ENCODE assay signal across 29 cellular contexts in genomic region chr1:107443860-107444259, GRCh38.
"Had no signal": no experiment of that assay in that cellular context is flagged by ENCODE, and none has a peak within 500 bp of the region (broad histone marks: within the 10 kb centered on the region; RNA-seq: fewer than 3 reads in every experiment).

No MANE protein-coding gene starts in this region.

- H3K27me3 Mint-ChIP-seq: activated naive CD4-positive, alpha-beta T cell treated with anti-CD3 and anti-CD28 coated beads, Interleukin-2, amount 10 ng/mL, durations not matched to agents 7 days and 5 days; activated T-cell treated with anti-CD3 and anti-CD28 coated beads, Interleukin-2, amount 50 U/mL, for 24 hours; brain; dendritic cell treated with granulocyte-macrophage colony-stimulating factor and Interleukin-4, amounts not matched to agents 40 ng/mL and 50 ng/mL, for 4 days had no signal

- H3K4me3 Mint-ChIP-seq: activated CD4-positive, alpha-beta memory T cell treated with anti-CD3 and anti-CD28 coated beads, Interleukin-2, amount 10 ng/mL, durations not matched to agents 7 days and 5 days; activated CD4-positive, alpha-beta T cell treated with anti-CD3 and anti-CD28 coated beads, Interleukin-2, amount 10 ng/mL, durations not matched to agents 7 days and 5 days; activated naive CD4-positive, alpha-beta T cell treated with anti-CD3 and anti-CD28 coated beads, Interleukin-2, amount 10 ng/mL, durations not matched to agents 7 days and 5 days; activated T-cell treated with anti-CD3 and anti-CD28 coated beads, Interleukin-2, amount 50 U/mL, for 24 hours; activated T-cell treated with anti-CD3 and anti-CD28 coated beads, Interleukin-2, amount 50 U/mL, for 72 hours; brain; dendritic cell treated with granulocyte-macrophage colony-stimulating factor and Interleukin-4, amounts not matched to agents 40 ng/mL and 50 ng/mL, for 4 days; endodermal cell; T-helper 17 cell; T-helper 2 cell treated with Interferon-gamma antibody and Interleukin-4, amounts not matched to agents 5 μg/mL and 100 μg/mL, for 36 hours had no signal

- H3K4me1 Mint-ChIP-seq: activated CD4-positive, alpha-beta memory T cell treated with anti-CD3 and anti-CD28 coated beads, Interleukin-2, amount 10 ng/mL, durations not matched to agents 7 days and 5 days; T-helper 17 cell had no signal

- DNase-seq: activated CD4-positive, alpha-beta memory T cell treated with anti-CD3 and anti-CD28 coated beads, Interleukin-2, amount 10 ng/mL, durations not matched to agents 7 days and 5 days; activated CD4-positive, alpha-beta T cell treated with anti-CD3 and anti-CD28 coated beads for 1 hour; activated CD4-positive, alpha-beta T cell treated with anti-CD3 and anti-CD28 coated beads for 4 hours; activated CD4-positive, alpha-beta T cell treated with anti-CD3 and anti-CD28 coated beads, Interleukin-2, amount 10 ng/mL, durations not matched to agents 7 days and 5 days; activated CD4-positive, alpha-beta T cell treated with anti-CD3 and anti-CD28 coated beads, Interleukin-2, amount 50 U/mL, for 4 hours; activated CD8-positive, alpha-beta memory T cell treated with anti-CD3 and anti-CD28 coated beads, Interleukin-2, amount 50 U/mL, for 48 hours; activated gamma-delta T cell; activated naive CD4-positive, alpha-beta T cell; activated naive CD4-positive, alpha-beta T cell treated with anti-CD3 and anti-CD28 coated beads, Interleukin-2, amount 10 ng/mL, durations not matched to agents 7 days and 5 days; activated naive CD8-positive, alpha-beta T cell treated with anti-CD3 and anti-CD28 coated beads, Interleukin-2, amount 10 ng/mL, durations not matched to agents 7 days and 5 days; activated T-cell treated with anti-CD3 and anti-CD28 coated beads for 4 hours; activated T-cell treated with anti-CD3 and anti-CD28 coated beads, Interleukin-2, amount 50 U/mL, for 24 hours; activated T-cell treated with anti-CD3 and anti-CD28 coated beads, Interleukin-2, amount 50 U/mL, for 72 hours; central memory CD4-positive, alpha-beta T cell; cerebellar nuclear complex; colonic mucosa; dorsolateral prefrontal cortex; effector memory CD4-positive, alpha-beta T cell; endodermal cell; foreskin fibroblast; head of caudate nucleus; T-helper 1 cell; T-helper 17 cell; T1000 had no signal

- H3K27ac Mint-ChIP-seq: activated CD4-positive, alpha-beta memory T cell treated with anti-CD3 and anti-CD28 coated beads, Interleukin-2, amount 10 ng/mL, durations not matched to agents 7 days and 5 days; activated CD4-positive, alpha-beta T cell treated with anti-CD3 and anti-CD28 coated beads, Interleukin-2, amount 10 ng/mL, durations not matched to agents 7 days and 5 days; activated naive CD4-positive, alpha-beta T cell treated with anti-CD3 and anti-CD28 coated beads, Interleukin-2, amount 10 ng/mL, durations not matched to agents 7 days and 5 days; activated naive CD4-positive, alpha-beta T cell treated with anti-CD3 and anti-CD28 coated beads, Interleukin-2, amount 50 U/mL, for 72 hours; activated T-cell treated with anti-CD3 and anti-CD28 coated beads, Interleukin-2, amount 50 U/mL, for 24 hours; activated T-cell treated with anti-CD3 and anti-CD28 coated beads, Interleukin-2, amount 50 U/mL, for 72 hours; brain; dendritic cell treated with granulocyte-macrophage colony-stimulating factor and Interleukin-4, amounts not matched to agents 40 ng/mL and 50 ng/mL, for 4 days; endodermal cell; T-helper 17 cell; T-helper 2 cell treated with Interferon-gamma antibody and Interleukin-4, amounts not matched to agents 5 μg/mL and 100 μg/mL, for 36 hours had no signal

- ATAC-seq: activated naive CD4-positive, alpha-beta T cell treated with anti-CD3 and anti-CD28 coated beads, Interleukin-2, amount 50 U/mL, for 72 hours; activated T-cell treated with anti-CD3 and anti-CD28 coated beads, Interleukin-2, amount 50 U/mL, for 72 hours; esophagus mucosa; T-helper 17 cell had no signal

- H3K9me3 Mint-ChIP-seq: activated CD4-positive, alpha-beta memory T cell treated with anti-CD3 and anti-CD28 coated beads, Interleukin-2, amount 10 ng/mL, durations not matched to agents 7 days and 5 days; activated CD4-positive, alpha-beta T cell treated with anti-CD3 and anti-CD28 coated beads, Interleukin-2, amount 10 ng/mL, durations not matched to agents 7 days and 5 days; activated naive CD4-positive, alpha-beta T cell treated with anti-CD3 and anti-CD28 coated beads, Interleukin-2, amount 10 ng/mL, durations not matched to agents 7 days and 5 days; activated naive CD4-positive, alpha-beta T cell treated with anti-CD3 and anti-CD28 coated beads, Interleukin-2, amount 50 U/mL, for 72 hours; activated naive CD8-positive, alpha-beta T cell treated with anti-CD3 and anti-CD28 coated beads, Interleukin-2, amount 10 ng/mL, durations not matched to agents 7 days and 5 days; activated T-cell treated with anti-CD3 and anti-CD28 coated beads, Interleukin-2, amount 50 U/mL, for 24 hours; activated T-cell treated with anti-CD3 and anti-CD28 coated beads, Interleukin-2, amount 50 U/mL, for 72 hours; brain; dendritic cell treated with granulocyte-macrophage colony-stimulating factor and Interleukin-4, amounts not matched to agents 40 ng/mL and 50 ng/mL, for 4 days; T-helper 2 cell treated with Interferon-gamma antibody and Interleukin-4, amounts not matched to agents 5 μg/mL and 100 μg/mL, for 36 hours had no signal

- H3K36me3 Mint-ChIP-seq: activated naive CD4-positive, alpha-beta T cell treated with anti-CD3 and anti-CD28 coated beads, Interleukin-2, amount 10 ng/mL, durations not matched to agents 7 days and 5 days; activated naive CD4-positive, alpha-beta T cell treated with anti-CD3 and anti-CD28 coated beads, Interleukin-2, amount 50 U/mL, for 72 hours; brain had no signal
